In the genomic region with DNA sequence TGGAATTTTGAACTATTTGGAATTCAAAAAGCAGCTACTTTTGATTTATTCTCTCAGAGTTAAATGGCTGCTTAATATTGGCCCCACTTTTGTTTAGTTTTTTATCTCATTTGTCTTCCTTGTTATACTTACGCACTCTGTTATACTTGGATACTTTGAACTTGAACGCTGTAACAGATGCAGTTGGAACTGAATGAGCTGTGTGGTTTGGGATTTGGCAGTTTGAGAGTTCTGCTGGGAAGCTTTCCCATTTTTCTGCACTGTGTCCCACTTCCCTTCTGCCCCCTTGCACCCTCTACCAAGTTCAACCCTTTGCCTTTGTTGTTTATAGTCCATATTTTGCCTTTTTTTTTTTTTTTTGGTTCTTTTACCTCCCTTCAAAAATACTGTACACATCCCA, we compare ENCODE assay signal across 12 cellular contexts. TPM values are rescaled to one million over a fixed set of nuclear protein-coding genes. Genes with fewer than 3 reads are reported as not detected.
DNase-seq lines count a peak whose midpoint lies in the region; ATAC-seq, FAIRE-seq and TF ChIP-seq lines count a peak whose summit lies in the region.
"Had no signal": no experiment of that assay in that cellular context is flagged by ENCODE, and none has a peak within 500 bp of the region (broad histone marks: within the 10 kb centered on the region; RNA-seq: fewer than 3 reads in every experiment).

No MANE protein-coding gene starts in this region.

- peak overlapping the region; percentile 96 for H3K4me3 Mint-ChIP-seq in osteocyte (ENCODE audit: unreplicated experiment)
- H3K4me3 Mint-ChIP-seq in CD8-positive, alpha-beta T cell: no peak overlapping the region
- H3K4me3 Mint-ChIP-seq: activated CD8-positive, alpha-beta T cell treated with anti-CD3 and anti-CD28 coated beads, Interleukin-2, amount 10 ng/mL, durations not matched to agents 7 days and 5 days had no signal

- no peak for ATAC-seq in A549
- peak; percentile 13 to 61 (median 46) for ATAC-seq in heart left ventricle
- no peak for ATAC-seq in CD8-positive, alpha-beta T cell
- no peak for ATAC-seq in HG02610 (IDR thresholded peaks at IDR 0.05; ENCODE audit: unreplicated experiment)
- ATAC-seq in GM21423 (IDR thresholded peaks at IDR 0.05; ENCODE audit: unreplicated experiment): no peak
- ATAC-seq: activated CD8-positive, alpha-beta T cell treated with anti-CD3 and anti-CD28 coated beads, Interleukin-2, amount 10 ng/mL, durations not matched to agents 7 days and 5 days; foreskin keratinocyte had no signal

- H3K36me3 ChIP-seq in heart left ventricle: peaks cover 0 to 36% (median 16%) of the 10 kb centered on the region in 9 donors
- H3K36me3 ChIP-seq in CD8-positive, alpha-beta T cell (ENCODE audit: insufficient read depth, low read length): no peaks in the 10 kb centered on the region

- H3K9me3 ChIP-seq in A549 (no peaks in the 10 kb centered on the region), heart left ventricle (no peaks in the 10 kb centered on the region)
- no peaks in the 10 kb centered on the region for H3K9me3 ChIP-seq in CD8-positive, alpha-beta T cell (ENCODE audit: low read length)

- POLR2A ChIA-PET in A549 (lab: Yijun Ruan, JAX): no interaction called here
- POLR2A ChIA-PET in CD8-positive, alpha-beta T cell (lab: Charles Lee): interaction anchor here (2.3 kb wide), 1 partner anchor 10 kb away, joined by 6 read pairs; no protein-coding TSS in a partner anchor
- POLR2A ChIA-PET in HEK293T (lab: Yijun Ruan, JAX): interaction anchor here (0.7 to 1.4 kb wide), 2 partner anchors 67 to 88 kb away, joined by 4 read pairs; partner anchors contain the start of gene RFESD

- WGBS in A549 (ENCODE audit: missing lambda C conversion rate): 96% methylated on average over 2 of the region's 2 CpGs
- WGBS in heart left ventricle, 4 donors: 21 to 37% (median 29%) methylated on average over 2 of the region's 2 CpGs

- H3K36me3 Mint-ChIP-seq in osteocyte (ENCODE audit: unreplicated experiment): peaks cover 63% of the 10 kb centered on the region
- H3K36me3 Mint-ChIP-seq in CD8-positive, alpha-beta T cell: no peaks in the 10 kb centered on the region

- H3K27me3 ChIP-seq in heart left ventricle: no peaks in the 10 kb centered on the region
- peaks cover 12% of the 10 kb centered on the region for H3K27me3 ChIP-seq in CD8-positive, alpha-beta T cell (ENCODE audit: insufficient read depth, low read length)

- 0 out of 3 replicates have a peak overlapping the region, but pooled peaks have one; percentile 1 for H3K4me2 ChIP-seq in A549

- no peak overlapping the region for H3K27ac Mint-ChIP-seq in osteocyte (ENCODE audit: unreplicated experiment)
- H3K27ac Mint-ChIP-seq in CD8-positive, alpha-beta T cell: no peak overlapping the region
- H3K27ac Mint-ChIP-seq: activated CD8-positive, alpha-beta T cell treated with anti-CD3 and anti-CD28 coated beads, Interleukin-2, amount 10 ng/mL, durations not matched to agents 7 days and 5 days had no signal

- H3K4me3 ChIP-seq in A549 (no peak overlapping the region), WI38 (ENCODE audit: low read depth, low read length) (peak overlapping the region; percentile 90), heart left ventricle (peak overlapping the region in 10 of 12 donors; percentile 13 to 96 (median 76))
- H3K4me3 ChIP-seq in CD8-positive, alpha-beta T cell (ENCODE audit: low read depth, low read length): no peak overlapping the region

- H3K27ac ChIP-seq in A549: no peak overlapping the region
- H3K27ac ChIP-seq in heart left ventricle: peak overlapping the region; percentile 54 to 98 (median 93)
- H3K27ac ChIP-seq in CD8-positive, alpha-beta T cell (ENCODE audit: low read depth, low read length): no peak overlapping the region
- H3K27ac ChIP-seq: foreskin keratinocyte had no signal

- H3K4me1 ChIP-seq in A549: peaks cover 17% of the 10 kb centered on the region; the same call in 1 of the 3 replicates
- H3K4me1 ChIP-seq in heart left ventricle: peaks cover 0 to 63% (median 38%) of the 10 kb centered on the region in 12 donors
- H3K4me1 ChIP-seq in CD8-positive, alpha-beta T cell (ENCODE audit: insufficient read depth, low read length): peaks cover 10% of the 10 kb centered on the region
- H3K4me1 ChIP-seq: foreskin keratinocyte had no signal

- intact Hi-C loops in heart left ventricle (cut with DNase I): loop anchor here in 9 of 10 donors (5.0 kb wide), 5 partner anchors 37 to 112 kb away; partner anchors contain the start of gene RFESD (in 3 of the 9)
- intact Hi-C loops in CD8-positive, alpha-beta T cell (cut with DNase I, micrococcal nuclease): no loop called here

- H3K27me3 Mint-ChIP-seq in osteocyte (ENCODE audit: unreplicated experiment): no peaks in the 10 kb centered on the region
- peaks cover 47% of the 10 kb centered on the region for H3K27me3 Mint-ChIP-seq in CD8-positive, alpha-beta T cell (ENCODE audit: low read depth)

- DNase-seq in A549 (ENCODE audit: low read depth in 1 of 2, low spot score in 1 of 2) (no peak), heart left ventricle (peak in 2 of 5 donors; percentile 29 to 39), osteocyte (ENCODE audit: extremely low spot score, unreplicated experiment) (no peak), HEK293T (ENCODE audit: extremely low spot score) (no peak)
- no peak for DNase-seq in CD8-positive, alpha-beta T cell
- DNase-seq: activated CD8-positive, alpha-beta T cell treated with anti-CD3 and anti-CD28 coated beads, Interleukin-2, amount 10 ng/mL, durations not matched to agents 7 days and 5 days; foreskin keratinocyte; Kasumi-1; NCI-H510A had no signal

- no peaks in the 10 kb centered on the region for H3K9me3 Mint-ChIP-seq in osteocyte (ENCODE audit: unreplicated experiment)
- H3K9me3 Mint-ChIP-seq in CD8-positive, alpha-beta T cell: no peaks in the 10 kb centered on the region

- H3K4me1 Mint-ChIP-seq in osteocyte (ENCODE audit: unreplicated experiment): peaks cover 50% of the 10 kb centered on the region
- peaks cover 15% of the 10 kb centered on the region for H3K4me1 Mint-ChIP-seq in CD8-positive, alpha-beta T cell (ENCODE audit: low read depth)

- TF ChIP-seq CTCF in A549 (IDR thresholded peaks at IDR 0.05): no peak
- TF ChIP-seq CTCF in WI38 (IDR thresholded peaks at IDR 0.05; ENCODE audit: low read depth, low read length): no peak
- no peak for TF ChIP-seq CTCF in heart left ventricle (IDR thresholded peaks at IDR 0.05)
- TF ChIP-seq CTCF in osteocyte (IDR thresholded peaks at IDR 0.05): no peak
- no peak for TF ChIP-seq CTCF in CD8-positive, alpha-beta T cell (IDR thresholded peaks at IDR 0.05)

- TF ChIP-seq POLR2A in A549 (IDR thresholded peaks at IDR 0.05; ENCODE audit: low read length): no peak
- no peak for TF ChIP-seq POLR2A in heart left ventricle (IDR thresholded peaks at IDR 0.05)

- no peak for TF ChIP-seq RAD21 in A549 (conservative IDR thresholded peaks at IDR 0.05 in 1 of 2, IDR thresholded peaks at IDR 0.05 in 1 of 2)

- CTCF ChIA-PET in A549 (lab: Yijun Ruan, JAX): interaction anchor here (0.6 to 1.9 kb wide), 6 partner anchors 9 to 90 kb away, joined by 3 to 9 read pairs (median 4); no protein-coding TSS in a partner anchor
- CTCF ChIA-PET in CD8-positive, alpha-beta T cell (lab: Charles Lee): interaction anchor here (1.2 to 1.7 kb wide), 3 partner anchors 10 to 112 kb away, joined by 4 read pairs; no protein-coding TSS in a partner anchor
- CTCF ChIA-PET in HEK293T (lab: Yijun Ruan, JAX): interaction anchor here (1.1 to 1.5 kb wide), 2 partner anchors 11 to 99 kb away, joined by 3 to 4 read pairs; no protein-coding TSS in a partner anchor

- no peak for FAIRE-seq in A549 (lab: Jason Lieb, UNC)

- TF ChIP-seq EP300 in A549 (IDR thresholded peaks at IDR 0.05): no peak

TF ChIP-seq in A549, 52 proteins besides CTCF, POLR2A, EP300 and RAD21 (continues in another document):
- TF ChIP-seq POLR2AphosphoS2 (conservative IDR thresholded peaks at IDR 0.05; ENCODE audit: low read length) (no peak), TFCP2L1 (CRISPR knock-in tag; IDR thresholded peaks at IDR 0.05) (no peak), FOXS1 (CRISPR knock-in tag; IDR thresholded peaks at IDR 0.05) (no peak), NPAS2 (CRISPR knock-in tag; IDR thresholded peaks at IDR 0.05; ENCODE audit: borderline replicate concordance) (no peak), FOSL2 (IDR thresholded peaks at IDR 0.05) (no peak), FOSL2 (CRISPR knock-in tag; IDR thresholded peaks at IDR 0.05) (no peak), RNF2 (IDR thresholded peaks at IDR 0.05; ENCODE audit: borderline replicate concordance, low read depth) (no peak), EHF (CRISPR knock-in tag; IDR thresholded peaks at IDR 0.05) (no peak), ZFP36 (IDR thresholded peaks at IDR 0.05; ENCODE audit: borderline replicate concordance, partially characterized antibody) (no peak)

TF ChIP-seq in HEK293T, 16 proteins besides CTCF, POLR2A, EP300 and RAD21 (continues in another document):
- no peak for TF ChIP-seq L3MBTL2 (conservative IDR thresholded peaks at IDR 0.05)
- TF ChIP-seq ZNF384 (IDR thresholded peaks at IDR 0.05): no peak
- TF ChIP-seq SP1 (IDR thresholded peaks at IDR 0.05): no peak
- TF ChIP-seq TARDBP (IDR thresholded peaks at IDR 0.05): no peak
- TF ChIP-seq ARNT (IDR thresholded peaks at IDR 0.05): no peak
- TF ChIP-seq FOXA1 (IDR thresholded peaks at IDR 0.05): no peak

RNA-seq across cellular contexts. Expression of gene RHOBTB3, which starts 3.8 kb away (rescaled TPM):
- polyA plus RNA-seq in A549 (2011; rRNA removed) (28.6 and 37.5 TPM in 2 replicates), A549 (2017; fragmentation: RNase III; extraction: RNeasy Plus Mini Kit Qiagen cat#74134 plus additional on column Dnase treatment) (7.3 to 11.1 TPM (median 9.1 TPM) in 3 replicates), heart left ventricle (10 to 100 TPM; 24.3 to 30.2 TPM)
- 14.2 TPM in 2 replicates for polyA plus RNA-seq in A549 (2012; cell fraction: cytosol; rRNA removed)
- 8.7 and 11.3 TPM in 2 replicates for polyA plus RNA-seq in A549 (2012; cell fraction: nucleus; rRNA removed)
- polyA minus RNA-seq in A549 (2011; rRNA and poly(A)+ RNA removed): 63.6 and 65.8 TPM in 2 replicates
- total RNA-seq in heart left ventricle (100 to 1,000 TPM in 2 of 9 donors, 10 to 100 TPM in 7; 62.9 to 116 (median 86.7) TPM), osteocyte (190 and 208 TPM in 2 replicates)
- under 1 TPM; 0.17 to 0.46 TPM for total RNA-seq in CD8-positive, alpha-beta T cell

RNA-seq across cellular contexts. Expression of gene SPATA9, which starts 52.1 kb away (rescaled TPM):
- polyA plus RNA-seq in A549 (2011; rRNA removed) (0.15 and 0.16 TPM in 2 replicates), A549 (2017; fragmentation: RNase III; extraction: RNeasy Plus Mini Kit Qiagen cat#74134 plus additional on column Dnase treatment) (not detected in 3 replicates), heart left ventricle (under 1 TPM; 0.17 to 0.27 TPM)
- not detected in 2 replicates for polyA plus RNA-seq in A549 (2012; cell fraction: cytosol; rRNA removed)
- not detected in 2 replicates for polyA plus RNA-seq in A549 (2012; cell fraction: nucleus; rRNA removed)
- not detected in 2 replicates for polyA minus RNA-seq in A549 (2011; rRNA and poly(A)+ RNA removed)
- total RNA-seq in heart left ventricle (under 1 TPM in 2 of 9 donors, not detected in 7; 0.79 to 0.99 TPM), osteocyte (3.0 and 3.8 TPM in 2 replicates)
- total RNA-seq in CD8-positive, alpha-beta T cell: not detected
- total RNA-seq: activated CD8-positive, alpha-beta T cell treated with anti-CD3 and anti-CD28 coated beads, Interleukin-2, amount 10 ng/mL, durations not matched to agents 7 days and 5 days; foreskin keratinocyte had no signal
- polyA plus RNA-seq: foreskin keratinocyte had no signal

Comparison
In these comparisons a context has a peak if more than half of its experiments do, and no peak if none do; other contexts are left out.
1. ATAC-seq: peak in heart left ventricle (4 of 4); none in A549 (0 of 2), CD8-positive, alpha-beta T cell (single experiment), HG02610 (single experiment) and GM21423 (single experiment).
2. H3K27ac ChIP-seq: peak in heart left ventricle (12 of 12); none in A549 (0 of 2) and CD8-positive, alpha-beta T cell (single experiment).
3. H3K4me3 ChIP-seq: peak in WI38 (single experiment) and heart left ventricle (10 of 12); none in A549 (single experiment) and CD8-positive, alpha-beta T cell (single experiment).
4. RNA of gene RHOBTB3, which starts 3.8 kb away (total RNA-seq): 190 to 208 TPM in osteocyte and 62.9 to 116 TPM in heart left ventricle; 0.17 to 0.46 TPM in CD8-positive, alpha-beta T cell; every median in the first group is over 10 times any median in the second.
5. intact Hi-C loops: an anchor here in heart left ventricle (5.0 kb wide); none called in CD8-positive, alpha-beta T cell.